ENCODE assay signal across 8 cellular contexts in the genomic region with DNA sequence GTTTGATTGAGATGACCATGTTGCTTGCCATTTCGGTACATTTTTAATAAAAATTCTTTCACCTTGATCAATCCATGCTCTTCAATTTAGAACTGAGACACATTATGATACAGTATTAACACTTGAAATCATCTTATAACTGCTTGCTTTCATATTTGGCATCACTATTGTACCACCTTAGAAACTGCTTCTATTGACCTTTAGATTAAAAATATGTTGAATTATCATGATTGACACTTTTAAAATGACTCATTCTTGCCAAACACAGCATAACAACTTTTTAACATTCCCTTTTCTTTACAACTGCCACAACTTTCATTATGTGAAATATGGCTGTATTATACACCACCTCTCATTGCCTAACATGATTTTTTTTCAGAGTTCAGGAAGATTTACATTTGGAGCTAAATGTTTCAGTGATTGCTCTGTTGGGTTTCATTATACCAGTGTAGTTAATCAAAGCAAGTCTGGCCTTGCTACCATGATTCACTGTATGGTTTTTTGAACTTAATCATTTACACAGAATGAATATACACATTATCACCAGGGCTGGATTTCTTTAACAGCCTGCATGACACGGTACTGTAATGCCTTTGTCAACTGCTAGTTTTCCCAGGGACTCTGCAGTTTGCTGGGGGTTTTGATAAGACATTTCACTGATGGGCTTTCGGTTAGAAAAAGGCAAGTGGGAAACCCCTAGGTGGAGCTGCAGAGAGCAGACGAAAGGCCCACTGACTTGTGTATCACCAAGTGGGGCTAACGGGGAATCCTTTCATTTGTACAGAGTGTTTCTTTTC.
DNase-seq lines count a peak whose midpoint lies in the region; ATAC-seq and TF ChIP-seq lines count a peak whose summit lies in the region.

No MANE protein-coding gene starts in this region.

- ATAC-seq in GM18511 (IDR thresholded peaks at IDR 0.05; ENCODE audit: unreplicated experiment) (peak; percentile 81), HG03378 (IDR thresholded peaks at IDR 0.05; ENCODE audit: unreplicated experiment) (peak; percentile 44), WTC11 (peak; percentile 88)
- peak; percentile 90 for ATAC-seq in stimulated activated naive CD8-positive, alpha-beta T cell treated with anti-CD3 and anti-CD28 coated beads, Interleukin-15, Interleukin-2, amounts not matched to agents 100 U/mL and 50 U/mL, for 24 hours

- CTCF ChIA-PET in WTC11 (lab: Charles Lee) = interaction anchor here (0.6 to 2.0 kb wide), 10 partner anchors 8 to 301 kb away, joined by 3 to 9 read pairs (median 4); a partner anchor contains a TSS

- H3K4me3 ChIP-seq in AG10803 (ENCODE audit: low read length) = no peak overlapping the region

- peaks cover 16% of the 10 kb centered on the region for H3K4me1 Mint-ChIP-seq in WTC11

- TF ChIP-seq CTCF in AG10803 (conservative IDR thresholded peaks at IDR 0.05; ENCODE audit: low read length) (peak; percentile 42), WTC11 (IDR thresholded peaks at IDR 0.05) (no peak; the same call in 1 of the 2 replicates)

- H3K36me3 Mint-ChIP-seq in WTC11 = peaks cover 3% of the 10 kb centered on the region; the same call in 1 of the 2 replicates

- peaks cover 4% of the 10 kb centered on the region for H3K9me3 Mint-ChIP-seq in WTC11

- H3K4me3 Mint-ChIP-seq in WTC11 = no peak overlapping the region

- no peaks in the 10 kb centered on the region for H3K27me3 Mint-ChIP-seq in WTC11 (ENCODE audit: low read depth)

- no peak overlapping the region for H3K27ac Mint-ChIP-seq in WTC11

- peak; percentile 50 for DNase-seq in AG10803 (ENCODE audit: low read depth)
- peak; percentile 50 for DNase-seq in WTC11 (ENCODE audit: low spot score)
- peak; percentile 50 for DNase-seq in glomerular visceral epithelial cell (ENCODE audit: extremely low spot score)
- DNase-seq in stimulated activated naive CD8-positive, alpha-beta T cell treated with anti-CD3 and anti-CD28 coated beads, Interleukin-15, Interleukin-2, amounts not matched to agents 100 U/mL and 50 U/mL, for 24 hours = peak; percentile 28
- no peak for DNase-seq in NCI-H187 treated with DMSO at 0.1 percent for 48 hours (lab: John Stamatoyannopoulos, UW)
- DNase-seq in NCI-H128 (lab: John Stamatoyannopoulos, UW; ENCODE audit: unreplicated experiment) = no peak

- POLR2A ChIA-PET in WTC11 (lab: Charles Lee) = interaction anchor here (0.6 kb wide), 1 partner anchor 94 kb away, joined by 3 read pairs; a partner anchor contains a TSS

TF ChIP-seq in WTC11, 78 proteins besides CTCF, POLR2A, EP300 and RAD21 (continues in another document):
- no peak for TF ChIP-seq ATF1 (CRISPR knock-in tag; IDR thresholded peaks at IDR 0.05)
- TF ChIP-seq, protein P1, sequence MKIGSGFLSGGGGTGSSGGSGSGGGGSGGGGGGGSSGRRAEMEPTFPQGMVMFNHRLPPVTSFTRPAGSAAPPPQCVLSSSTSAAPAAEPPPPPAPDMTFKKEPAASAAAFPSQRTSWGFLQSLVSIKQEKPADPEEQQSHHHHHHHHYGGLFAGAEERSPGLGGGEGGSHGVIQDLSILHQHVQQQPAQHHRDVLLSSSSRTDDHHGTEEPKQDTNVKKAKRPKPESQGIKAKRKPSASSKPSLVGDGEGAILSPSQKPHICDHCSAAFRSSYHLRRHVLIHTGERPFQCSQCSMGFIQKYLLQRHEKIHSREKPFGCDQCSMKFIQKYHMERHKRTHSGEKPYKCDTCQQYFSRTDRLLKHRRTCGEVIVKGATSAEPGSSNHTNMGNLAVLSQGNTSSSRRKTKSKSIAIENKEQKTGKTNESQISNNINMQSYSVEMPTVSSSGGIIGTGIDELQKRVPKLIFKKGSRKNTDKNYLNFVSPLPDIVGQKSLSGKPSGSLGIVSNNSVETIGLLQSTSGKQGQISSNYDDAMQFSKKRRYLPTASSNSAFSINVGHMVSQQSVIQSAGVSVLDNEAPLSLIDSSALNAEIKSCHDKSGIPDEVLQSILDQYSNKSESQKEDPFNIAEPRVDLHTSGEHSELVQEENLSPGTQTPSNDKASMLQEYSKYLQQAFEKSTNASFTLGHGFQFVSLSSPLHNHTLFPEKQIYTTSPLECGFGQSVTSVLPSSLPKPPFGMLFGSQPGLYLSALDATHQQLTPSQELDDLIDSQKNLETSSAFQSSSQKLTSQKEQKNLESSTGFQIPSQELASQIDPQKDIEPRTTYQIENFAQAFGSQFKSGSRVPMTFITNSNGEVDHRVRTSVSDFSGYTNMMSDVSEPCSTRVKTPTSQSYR (CRISPR knock-in tag; IDR thresholded peaks at IDR 0.05) = no peak
- TF ChIP-seq ZNF263 (CRISPR knock-in tag; IDR thresholded peaks at IDR 0.05; ENCODE audit: low read depth) = no peak
- TF ChIP-seq, protein P2, sequence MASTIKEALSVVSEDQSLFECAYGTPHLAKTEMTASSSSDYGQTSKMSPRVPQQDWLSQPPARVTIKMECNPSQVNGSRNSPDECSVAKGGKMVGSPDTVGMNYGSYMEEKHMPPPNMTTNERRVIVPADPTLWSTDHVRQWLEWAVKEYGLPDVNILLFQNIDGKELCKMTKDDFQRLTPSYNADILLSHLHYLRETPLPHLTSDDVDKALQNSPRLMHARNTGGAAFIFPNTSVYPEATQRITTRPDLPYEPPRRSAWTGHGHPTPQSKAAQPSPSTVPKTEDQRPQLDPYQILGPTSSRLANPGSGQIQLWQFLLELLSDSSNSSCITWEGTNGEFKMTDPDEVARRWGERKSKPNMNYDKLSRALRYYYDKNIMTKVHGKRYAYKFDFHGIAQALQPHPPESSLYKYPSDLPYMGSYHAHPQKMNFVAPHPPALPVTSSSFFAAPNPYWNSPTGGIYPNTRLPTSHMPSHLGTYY (CRISPR knock-in tag; IDR thresholded peaks at IDR 0.05) = no peak
- no peak for TF ChIP-seq IRF2 (CRISPR knock-in tag; IDR thresholded peaks at IDR 0.05; ENCODE audit: borderline replicate concordance, low read depth)
- TF ChIP-seq NFATC4 (CRISPR knock-in tag; IDR thresholded peaks at IDR 0.05) = no peak
- TF ChIP-seq, protein P3, sequence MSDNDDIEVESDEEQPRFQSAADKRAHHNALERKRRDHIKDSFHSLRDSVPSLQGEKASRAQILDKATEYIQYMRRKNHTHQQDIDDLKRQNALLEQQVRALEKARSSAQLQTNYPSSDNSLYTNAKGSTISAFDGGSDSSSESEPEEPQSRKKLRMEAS (CRISPR knock-in tag; IDR thresholded peaks at IDR 0.05) = no peak
- TF ChIP-seq, protein P4, sequence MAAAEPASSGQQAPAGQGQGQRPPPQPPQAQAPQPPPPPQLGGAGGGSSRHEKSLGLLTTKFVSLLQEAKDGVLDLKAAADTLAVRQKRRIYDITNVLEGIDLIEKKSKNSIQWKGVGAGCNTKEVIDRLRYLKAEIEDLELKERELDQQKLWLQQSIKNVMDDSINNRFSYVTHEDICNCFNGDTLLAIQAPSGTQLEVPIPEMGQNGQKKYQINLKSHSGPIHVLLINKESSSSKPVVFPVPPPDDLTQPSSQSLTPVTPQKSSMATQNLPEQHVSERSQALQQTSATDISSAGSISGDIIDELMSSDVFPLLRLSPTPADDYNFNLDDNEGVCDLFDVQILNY (CRISPR knock-in tag; IDR thresholded peaks at IDR 0.05) = no peak
- TF ChIP-seq, protein P5, sequence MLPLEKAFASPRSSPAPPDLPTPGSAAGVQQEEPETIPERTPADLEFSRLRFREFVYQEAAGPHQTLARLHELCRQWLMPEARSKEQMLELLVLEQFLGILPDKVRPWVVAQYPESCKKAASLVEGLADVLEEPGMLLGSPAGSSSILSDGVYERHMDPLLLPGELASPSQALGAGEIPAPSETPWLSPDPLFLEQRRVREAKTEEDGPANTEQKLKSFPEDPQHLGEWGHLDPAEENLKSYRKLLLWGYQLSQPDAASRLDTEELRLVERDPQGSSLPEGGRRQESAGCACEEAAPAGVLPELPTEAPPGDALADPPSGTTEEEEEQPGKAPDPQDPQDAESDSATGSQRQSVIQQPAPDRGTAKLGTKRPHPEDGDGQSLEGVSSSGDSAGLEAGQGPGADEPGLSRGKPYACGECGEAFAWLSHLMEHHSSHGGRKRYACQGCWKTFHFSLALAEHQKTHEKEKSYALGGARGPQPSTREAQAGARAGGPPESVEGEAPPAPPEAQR (CRISPR knock-in tag; IDR thresholded peaks at IDR 0.05) = no peak
- no peak for TF ChIP-seq FOXJ3 (CRISPR knock-in tag; IDR thresholded peaks at IDR 0.05; ENCODE audit: borderline replicate concordance)
- TF ChIP-seq ETV6 (CRISPR knock-in tag; IDR thresholded peaks at IDR 0.05) = no peak
- TF ChIP-seq, protein P6, sequence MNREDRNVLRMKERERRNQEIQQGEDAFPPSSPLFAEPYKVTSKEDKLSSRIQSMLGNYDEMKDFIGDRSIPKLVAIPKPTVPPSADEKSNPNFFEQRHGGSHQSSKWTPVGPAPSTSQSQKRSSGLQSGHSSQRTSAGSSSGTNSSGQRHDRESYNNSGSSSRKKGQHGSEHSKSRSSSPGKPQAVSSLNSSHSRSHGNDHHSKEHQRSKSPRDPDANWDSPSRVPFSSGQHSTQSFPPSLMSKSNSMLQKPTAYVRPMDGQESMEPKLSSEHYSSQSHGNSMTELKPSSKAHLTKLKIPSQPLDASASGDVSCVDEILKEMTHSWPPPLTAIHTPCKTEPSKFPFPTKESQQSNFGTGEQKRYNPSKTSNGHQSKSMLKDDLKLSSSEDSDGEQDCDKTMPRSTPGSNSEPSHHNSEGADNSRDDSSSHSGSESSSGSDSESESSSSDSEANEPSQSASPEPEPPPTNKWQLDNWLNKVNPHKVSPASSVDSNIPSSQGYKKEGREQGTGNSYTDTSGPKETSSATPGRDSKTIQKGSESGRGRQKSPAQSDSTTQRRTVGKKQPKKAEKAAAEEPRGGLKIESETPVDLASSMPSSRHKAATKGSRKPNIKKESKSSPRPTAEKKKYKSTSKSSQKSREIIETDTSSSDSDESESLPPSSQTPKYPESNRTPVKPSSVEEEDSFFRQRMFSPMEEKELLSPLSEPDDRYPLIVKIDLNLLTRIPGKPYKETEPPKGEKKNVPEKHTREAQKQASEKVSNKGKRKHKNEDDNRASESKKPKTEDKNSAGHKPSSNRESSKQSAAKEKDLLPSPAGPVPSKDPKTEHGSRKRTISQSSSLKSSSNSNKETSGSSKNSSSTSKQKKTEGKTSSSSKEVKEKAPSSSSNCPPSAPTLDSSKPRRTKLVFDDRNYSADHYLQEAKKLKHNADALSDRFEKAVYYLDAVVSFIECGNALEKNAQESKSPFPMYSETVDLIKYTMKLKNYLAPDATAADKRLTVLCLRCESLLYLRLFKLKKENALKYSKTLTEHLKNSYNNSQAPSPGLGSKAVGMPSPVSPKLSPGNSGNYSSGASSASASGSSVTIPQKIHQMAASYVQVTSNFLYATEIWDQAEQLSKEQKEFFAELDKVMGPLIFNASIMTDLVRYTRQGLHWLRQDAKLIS (CRISPR knock-in tag; IDR thresholded peaks at IDR 0.05; ENCODE audit: borderline replicate concordance) = no peak
- no peak for TF ChIP-seq SP1 (CRISPR knock-in tag; conservative IDR thresholded peaks at IDR 0.05)

Comparison
In these comparisons a context has a peak if more than half of its experiments do, and no peak if none do; other contexts are left out.
1. DNase-seq: peak in AG10803 (single experiment), WTC11 (single experiment), glomerular visceral epithelial cell (single experiment) and stimulated activated naive CD8-positive, alpha-beta T cell treated with anti-CD3 and anti-CD28 coated beads, Interleukin-15, Interleukin-2, amounts not matched to agents 100 U/mL and 50 U/mL, for 24 hours (single experiment); none in NCI-H187 treated with DMSO at 0.1 percent for 48 hours (single experiment) and NCI-H128 (single experiment).
2. Peak in every context shown above with its lines, with median percentiles within 50 percentile points of each other: ATAC-seq.